In the genomic region with DNA sequence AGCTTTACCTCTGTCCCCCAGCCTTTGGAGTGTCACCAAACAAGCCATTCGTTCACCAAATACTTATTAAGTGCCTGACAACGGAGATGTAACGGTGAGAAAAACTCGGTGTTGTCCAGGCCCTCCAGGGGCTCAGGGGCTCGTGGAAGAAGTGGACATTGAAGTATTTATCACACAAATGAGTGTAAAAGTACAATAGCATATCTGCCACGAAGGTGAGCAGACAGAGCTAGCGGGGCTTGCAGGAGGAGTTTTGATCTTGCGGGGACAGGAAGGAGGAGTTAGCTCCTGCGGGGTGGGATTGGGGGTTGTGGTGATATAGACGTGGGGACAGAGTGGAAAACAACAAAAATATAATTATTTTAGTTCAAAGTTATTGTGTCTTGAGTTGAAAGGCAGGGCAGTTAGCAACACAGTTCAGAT, we compare ENCODE assay signal across 11 cellular contexts. TPM values are rescaled to one million over a fixed set of nuclear protein-coding genes. Genes with fewer than 3 reads are reported as not detected.
A peak's percentile ranks its signal among the peaks of the same experiment; 100 is the strongest.
DNase-seq lines count a peak whose midpoint lies in the region; ATAC-seq and TF ChIP-seq lines count a peak whose summit lies in the region.
"Not testable (repeated sequence)": the region's sequence is repeated elsewhere in the genome, so short reads cannot be mapped to it uniquely, and the experiment has no call there.
"Had no signal": no experiment of that assay in that cellular context is flagged by ENCODE, and none has a peak within 500 bp of the region (broad histone marks: within the 10 kb centered on the region; RNA-seq: fewer than 3 reads in every experiment).

No MANE protein-coding gene starts in this region.

- peaks cover 29% of the 10 kb centered on the region for H3K4me1 Mint-ChIP-seq in activated T-cell treated with anti-CD3 and anti-CD28 coated beads, Interleukin-2, amount 50 U/mL, for 72 hours (ENCODE audit: low read depth)

- WGBS in heart right ventricle, 2 donors, result 6 to 15% methylated on average over 10 of the region's 10 CpGs

- DNase-seq in activated T-cell treated with anti-CD3 and anti-CD28 coated beads, Interleukin-2, amount 50 U/mL, for 72 hours, result peak in 1 of 2 donors; percentile 9
- not testable (repeated sequence) for DNase-seq in heart right ventricle, gastrocnemius medialis, uterus

- H3K79me2 ChIP-seq in OCI-LY3 (ENCODE audit: low read length), result peaks cover 15% of the 10 kb centered on the region

- H3K9ac ChIP-seq in OCI-LY3 (ENCODE audit: low read length), result peak overlapping the region; percentile 73

- intact Hi-C loops in heart right ventricle (cut with DNase I); gastrocnemius medialis (cut with DNase I; ENCODE audit: low total_unique reads); uterus (cut with DNase I; ENCODE audit: low total_unique reads): not testable (repeated sequence)

- TF ChIP-seq POLR2A in gastrocnemius medialis (IDR thresholded peaks at IDR 0.05); uterus (IDR thresholded peaks at IDR 0.05): not testable (repeated sequence)

- H3K36me3 Mint-ChIP-seq in activated T-cell treated with anti-CD3 and anti-CD28 coated beads, Interleukin-2, amount 50 U/mL, for 72 hours (ENCODE audit: insufficient read depth in 2 of 2), result not testable (repeated sequence)

- H3K27me3 Mint-ChIP-seq in activated T-cell treated with anti-CD3 and anti-CD28 coated beads, Interleukin-2, amount 50 U/mL, for 72 hours (ENCODE audit: low read depth), result not testable (repeated sequence)

- H3K9me3 Mint-ChIP-seq in activated T-cell treated with anti-CD3 and anti-CD28 coated beads, Interleukin-2, amount 50 U/mL, for 72 hours, result not testable (repeated sequence)

- H4K20me1 ChIP-seq in OCI-LY3 (ENCODE audit: insufficient read depth, low read length), result not testable (repeated sequence)

- TF ChIP-seq CTCF in OCI-LY3 (IDR thresholded peaks at IDR 0.05; ENCODE audit: low read depth, low read length); heart right ventricle (IDR thresholded peaks at IDR 0.05); gastrocnemius medialis (IDR thresholded peaks at IDR 0.05 in 4 of 5, conservative IDR thresholded peaks at IDR 0.05 in 1 of 5); uterus (IDR thresholded peaks at IDR 0.05): not testable (repeated sequence)

- H3K27ac Mint-ChIP-seq in activated T-cell treated with anti-CD3 and anti-CD28 coated beads, Interleukin-2, amount 50 U/mL, for 72 hours, result peak overlapping the region; percentile 19

- not testable (repeated sequence) for H3K9me3 ChIP-seq in OCI-LY3 (ENCODE audit: insufficient read depth, low read length); heart right ventricle; mononuclear cell (ENCODE audit: low read depth, low read length); gastrocnemius medialis; uterus

- not testable (repeated sequence) for H3K36me3 ChIP-seq in OCI-LY3 (replicated peaks; ENCODE audit: low read depth, low read length); heart right ventricle; gastrocnemius medialis; uterus

- peak overlapping the region; percentile 71 for H2AFZ ChIP-seq in OCI-LY3 (ENCODE audit: low read depth, low read length)

- not testable (repeated sequence) for ATAC-seq in activated T-cell treated with anti-CD3 and anti-CD28 coated beads, Interleukin-2, amount 50 U/mL, for 72 hours (replicated peaks in 1 of 2); gastrocnemius medialis
- ATAC-seq in heart right ventricle, result peak in 1 of 8 donors; percentile 55

- peak overlapping the region; percentile 94 to 97 for H3K4me3 Mint-ChIP-seq in activated T-cell treated with anti-CD3 and anti-CD28 coated beads, Interleukin-2, amount 50 U/mL, for 72 hours

- peak overlapping the region; percentile 95 for H3K4me2 ChIP-seq in OCI-LY3 (ENCODE audit: low read length)

- H3K4me1 ChIP-seq in OCI-LY3 (ENCODE audit: low read length); mononuclear cell (ENCODE audit: insufficient read depth, low read length); uterus: not testable (repeated sequence)
- H3K4me1 ChIP-seq in heart right ventricle (peaks cover 0 to 19% (median 9%) of the 10 kb centered on the region in 9 donors), gastrocnemius medialis (peaks cover 4 to 11% of the 10 kb centered on the region in 2 donors)

- H3K4me3 ChIP-seq in GM08714 (ENCODE audit: low read length) (peak overlapping the region; percentile 94), OCI-LY3 (ENCODE audit: low read length) (peak overlapping the region; percentile 91), heart right ventricle (peak overlapping the region; percentile 24 to 95 (median 75)), mononuclear cell (ENCODE audit: low read length) (peak overlapping the region; percentile 44), gastrocnemius medialis (peak overlapping the region; percentile 61 to 99 (median 70)), uterus (peak overlapping the region; percentile 66 to 70)

- not testable (repeated sequence) for H3K27ac ChIP-seq in OCI-LY3 (ENCODE audit: low read length)
- H3K27ac ChIP-seq in cingulate gyrus (ENCODE audit: low read depth, low read length), result peak overlapping the region; percentile 72
- H3K27ac ChIP-seq in heart right ventricle, result peak overlapping the region; percentile 59 to 90 (median 78)
- peak overlapping the region; percentile 80 to 93 (median 87) for H3K27ac ChIP-seq in gastrocnemius medialis
- H3K27ac ChIP-seq in uterus, result peak overlapping the region; percentile 95 to 97

- not testable (repeated sequence) for H3K27me3 ChIP-seq in OCI-LY3 (ENCODE audit: low read depth, low read length); heart right ventricle; mononuclear cell (ENCODE audit: insufficient read depth, low read length); gastrocnemius medialis; uterus

- in situ Hi-C loops in gastrocnemius medialis (cut with MboI; ENCODE audit: low sequenced_read_pairs in 4 of 4), result not testable (repeated sequence)

RNA-seq across cellular contexts. Expression of a gene that starts 31.0 kb away (rescaled TPM):
- total RNA-seq in activated T-cell treated with anti-CD3 and anti-CD28 coated beads, Interleukin-2, amount 50 U/mL, for 72 hours, result not detected
- not detected for total RNA-seq in heart right ventricle
- not detected for polyA plus RNA-seq in heart right ventricle
- total RNA-seq in mononuclear cell, result not detected
- not detected for total RNA-seq in gastrocnemius medialis
- 1 to 10 TPM in 1 of 4 donors, not detected in 3; 4.0 TPM for total RNA-seq in uterus
- total RNA-seq: frontal cortex, omental fat pad, Right ventricle myocardium inferior had no signal

Comparison
In these comparisons a context has a peak if more than half of its experiments do, and no peak if none do; other contexts are left out.
1. H3K4me3 ChIP-seq: peak in every context shown above with its lines; median percentile 94 in GM08714; 91 in OCI-LY3; 75 in heart right ventricle; 70 in gastrocnemius medialis; 68 in uterus; 44 in mononuclear cell.